ENCODE assay signal across 17 cellular contexts in genomic region chr2:177731384-177731783, GRCh38.
DNase-seq lines count a peak whose midpoint lies in the region; ATAC-seq and TF ChIP-seq lines count a peak whose summit lies in the region.
"Had no signal": no experiment of that assay in that cellular context is flagged by ENCODE, and none has a peak within 500 bp of the region (broad histone marks: within the 10 kb centered on the region; RNA-seq: fewer than 3 reads in every experiment).

No MANE protein-coding gene starts in this region.

- no peak for ATAC-seq in GM18873 (IDR thresholded peaks at IDR 0.05; ENCODE audit: low FRiP score, unreplicated experiment)
- ATAC-seq in Right ventricle myocardium inferior = no peak
- ATAC-seq in HG02759 (IDR thresholded peaks at IDR 0.05; ENCODE audit: unreplicated experiment) = no peak
- ATAC-seq: HepG2 had no signal

- H3K4me1 ChIP-seq in A673 (ENCODE audit: insufficient read depth, low read length, poor library complexity, severe bottlenecking) (peaks cover 6% of the 10 kb centered on the region), HAP-1 (peaks cover 49% of the 10 kb centered on the region)
- H3K4me1 ChIP-seq: Caco-2 had no signal

- CTCF ChIA-PET in A673 (lab: Charles Lee) = no interaction called here

- in situ Hi-C loops in HAP-1 (cut with MboI; ENCODE audit: low sequenced_read_pairs) = no loop called here

- intact Hi-C loops in A673 (cut with micrococcal nuclease; ENCODE audit: unreplicated experiment) (no loop called here), Right ventricle myocardium inferior (cut with DNase I) (no loop called here)

- POLR2A ChIA-PET in A673 (lab: Charles Lee; ENCODE audit: low non-redundant PET) = no interaction called here

- H3K4me3 ChIP-seq in A673 (ENCODE audit: low read depth, low read length, poor library complexity, severe bottlenecking) (no peak overlapping the region), HAP-1 (no peak overlapping the region)

- H3K27me3 ChIP-seq in A673 (replicated peaks; ENCODE audit: insufficient read depth, low read depth, low read length, poor library complexity) (no peaks in the 10 kb centered on the region), HAP-1 (ENCODE audit: low read depth) (peaks cover 31% of the 10 kb centered on the region)

- DNase-seq in A673 (ENCODE audit: low spot score) = peak; percentile 50
- peak; percentile 74 to 83 for DNase-seq in HAP-1 (ENCODE audit: low spot score in 2 of 2)
- peak; percentile 55 for DNase-seq in ecto neural progenitor cell (ENCODE audit: low spot score)
- peak; percentile 64 for DNase-seq in islet precursor cell
- no peak for DNase-seq in cerebellum (ENCODE audit: low spot score)
- DNase-seq in Right ventricle myocardium inferior (ENCODE audit: missing footprints) = no peak
- DNase-seq: 8988T; Caco-2; DMS53; MV-4-11; NCI-H1436; NCI-H2029 treated with DMSO at 0.1 percent for 48 hours; NCI-H524 treated with DMSO at 0.1 percent for 48 hours; NK-92 treated with Interleukin-12 subunit alpha and Interleukin-12 subunit beta, amount 100 ng/mL, for 24 hours had no signal

- H3K36me3 ChIP-seq in A673 (ENCODE audit: insufficient read depth, low read length, poor library complexity, severe bottlenecking) (no peaks in the 10 kb centered on the region), HAP-1 (replicated peaks) (no peaks in the 10 kb centered on the region)

- H3K9me3 ChIP-seq in A673 (ENCODE audit: low read depth, low read length, poor library complexity, severe bottlenecking) (no peaks in the 10 kb centered on the region), HAP-1 (no peaks in the 10 kb centered on the region)
- H3K9me3 ChIP-seq: Caco-2 had no signal

- no peak overlapping the region for H3K27ac ChIP-seq in A673 (ENCODE audit: low read depth, low read length, poor library complexity, severe bottlenecking)

- TF ChIP-seq CTCF in A673 (conservative IDR thresholded peaks at IDR 0.05; ENCODE audit: low read depth, low read length) = no peak

- no TSS peak for BruUV-seq in A673 (replicated peaks; lab: Mats Ljungman, UMichigan)

Comparison
In these comparisons a context has a peak if more than half of its experiments do, and no peak if none do; other contexts are left out.
1. DNase-seq: peak in A673 (single experiment), HAP-1 (2 of 2), ecto neural progenitor cell (single experiment) and islet precursor cell (single experiment); none in cerebellum (single experiment) and Right ventricle myocardium inferior (single experiment).